9 cellular contexts compared by ENCODE assay signal in genomic region chr6:44297063-44298038, GRCh38. TPM values are rescaled to one million over a fixed set of nuclear protein-coding genes. Genes with fewer than 3 reads are reported as not detected.
DNase-seq lines count a peak whose midpoint lies in the region; ATAC-seq and TF ChIP-seq lines count a peak whose summit lies in the region.
"Had no signal": no experiment of that assay in that cellular context is flagged by ENCODE, and none has a peak within 500 bp of the region (broad histone marks: within the 10 kb centered on the region; RNA-seq: fewer than 3 reads in every experiment).

No MANE protein-coding gene starts in this region.

- H3K4me3 ChIP-seq in Caco-2 (ENCODE audit: low read depth, low read length) (peak overlapping the region; percentile 49), stomach (peak overlapping the region; percentile 41 to 59 (median 52))

- H3K4me1 Mint-ChIP-seq in Caco-2 (ENCODE audit: low read depth, unreplicated experiment) (peaks cover 7% of the 10 kb centered on the region), naive B cell (peaks cover 10 to 20% (median 18%) of the 10 kb centered on the region in 3 donors)

- DNase-seq in Caco-2, result peak in 1 of 2 experiments; percentile 54
- peak; percentile 34 for DNase-seq in NCI-H1105 treated with DMSO at 0.1 percent for 48 hours (lab: John Stamatoyannopoulos, UW)
- DNase-seq in activated T-cell treated with anti-CD3 and anti-CD28 coated beads for 24 hours (ENCODE audit: low read depth), result peak; percentile 39
- peak; percentile 26 to 41 for DNase-seq in erythroblast (lab: John Stamatoyannopoulos, UW)
- DNase-seq in naive B cell, result peak; percentile 35
- DNase-seq in stomach, result peak; percentile 39
- no peak for DNase-seq in NCI-H2107 (lab: John Stamatoyannopoulos, UW)

- H3K27ac ChIP-seq in stomach, result peak overlapping the region in 1 of 5 donors; percentile 18

- no peaks in the 10 kb centered on the region for H3K9me3 ChIP-seq in Caco-2
- H3K9me3 ChIP-seq in stomach, result no peaks in the 10 kb centered on the region

- H3K36me3 ChIP-seq in Caco-2 (ENCODE audit: control insufficient read depth, insufficient read depth, low read length) (no peaks in the 10 kb centered on the region), stomach (peaks cover 22 to 28% (median 24%) of the 10 kb centered on the region in 4 donors)

- H3K4me1 ChIP-seq in Caco-2 (peaks cover 9% of the 10 kb centered on the region; the same call in 1 of the 2 replicates), stomach (peaks cover 14 to 18% (median 17%) of the 10 kb centered on the region in 4 donors)

- no TSS peak for BruUV-seq in Caco-2 (replicated peaks; lab: Mats Ljungman, UMichigan)

- TF ChIP-seq POLR2A in erythroblast (IDR thresholded peaks at IDR 0.05; ENCODE audit: low read length), result peak; percentile 29
- no peak for TF ChIP-seq POLR2A in stomach (IDR thresholded peaks at IDR 0.05)

- ATAC-seq in naive B cell (ENCODE audit: low read depth in 2 of 2) (peak; percentile 86 to 91), HG02970 (IDR thresholded peaks at IDR 0.05; ENCODE audit: low FRiP score, unreplicated experiment) (no peak)

- CTCF ChIA-PET in Caco-2 (lab: Charles Lee), result interaction anchor here (0.6 to 2.8 kb wide), 5 partner anchors 8 to 47 kb away, joined by 3 to 13 read pairs (median 8); partner anchors contain the start of gene AARS2

- no peak overlapping the region for H3K27ac Mint-ChIP-seq in Caco-2 (ENCODE audit: unreplicated experiment)
- H3K27ac Mint-ChIP-seq in naive B cell, result peak overlapping the region in 2 of 6 donors; percentile 47 to 74

- intact Hi-C loops in Caco-2 (cut with micrococcal nuclease; ENCODE audit: unreplicated experiment), result no loop called here
- intact Hi-C loops in stomach (cut with DNase I; ENCODE audit: low total_unique reads), result no loop called here

- no peaks in the 10 kb centered on the region for H3K9me3 Mint-ChIP-seq in Caco-2 (ENCODE audit: unreplicated experiment)
- H3K9me3 Mint-ChIP-seq in naive B cell, result peaks cover 0 to 3% (median 0%) of the 10 kb centered on the region in 7 donors

- TF ChIP-seq CTCF in Caco-2 (IDR thresholded peaks at IDR 0.05; ENCODE audit: insufficient read depth in 1 of 2, low read depth in 1 of 2, low read length in 1 of 2, severe bottlenecking in 1 of 2, unreplicated experiment in 1 of 2), result no peak
- no peak for TF ChIP-seq CTCF in stomach (IDR thresholded peaks at IDR 0.05)

- H3K4me3 Mint-ChIP-seq in Caco-2 (ENCODE audit: unreplicated experiment) (peak overlapping the region; percentile 66), naive B cell (peak overlapping the region in 7 of 8 donors; percentile 42 to 80 (median 58))

- POLR2A ChIA-PET in Caco-2 (lab: Charles Lee), result interaction anchor here (0.5 to 0.6 kb wide), 3 partner anchors 13 to 131 kb away, joined by 3 to 4 read pairs (median 3); no protein-coding TSS in a partner anchor

- no peak for TF ChIP-seq EP300 in stomach (IDR thresholded peaks at IDR 0.05)

- peaks cover 22% of the 10 kb centered on the region for H3K36me3 Mint-ChIP-seq in Caco-2 (ENCODE audit: insufficient read depth, unreplicated experiment)
- peaks cover 0 to 26% of the 10 kb centered on the region in 2 donors for H3K36me3 Mint-ChIP-seq in naive B cell

- WGBS in stomach, 5 donors, result 1 to 2% (median 2%) methylated on average over 20 to 86 of the region's 86 CpGs

- peaks cover 4% of the 10 kb centered on the region; the same call in 1 of the 2 replicates for H3K27me3 ChIP-seq in Caco-2 (replicated peaks; ENCODE audit: control insufficient read depth, insufficient read depth, low read length)
- peaks cover 7 to 64% (median 49%) of the 10 kb centered on the region in 3 donors for H3K27me3 ChIP-seq in stomach

- H3K27me3 Mint-ChIP-seq in Caco-2 (ENCODE audit: insufficient read depth, unreplicated experiment), result peaks cover 12% of the 10 kb centered on the region
- H3K27me3 Mint-ChIP-seq in naive B cell, result peaks cover 33 to 55% (median 43%) of the 10 kb centered on the region in 3 donors

RNA-seq across cellular contexts. Expression of gene AARS2, which starts 15.8 kb away (rescaled TPM):
- total RNA-seq in Caco-2 (2022) (18.8 and 20.5 TPM in 2 replicates), stomach (10 to 100 TPM in 2 of 5 donors, 1 to 10 TPM in 3; 6.4 to 19.3 (median 8.0) TPM)
- polyA plus RNA-seq in naive B cell (ENCODE audit: low read depth in 6 of 6) (10 to 100 TPM in 1 of 6 donors, 1 to 10 TPM in 5; 5.6 to 12.8 (median 7.8) TPM), stomach (1 to 10 TPM; 2.9 to 4.2 (median 3.1) TPM)

RNA-seq across cellular contexts. Expression of gene TMEM151B, which starts 27.1 kb away (rescaled TPM):
- total RNA-seq in Caco-2 (2022), result not detected in 2 replicates
- polyA plus RNA-seq in naive B cell (ENCODE audit: low read depth in 6 of 6), result not detected
- under 1 TPM in 2 of 5 donors, not detected in 3; 0.18 to 0.29 TPM for total RNA-seq in stomach
- polyA plus RNA-seq in stomach, result under 1 TPM in 2 of 3 donors, not detected in 1; 0.12 to 0.28 TPM
- total RNA-seq: renal cortical epithelial cell had no signal

RNA-seq across cellular contexts. Expression of gene NFKBIE, which starts 32.0 kb away (rescaled TPM):
- 8.4 and 10.1 TPM in 2 replicates for total RNA-seq in Caco-2 (2022)
- polyA plus RNA-seq in naive B cell (ENCODE audit: low read depth in 6 of 6), result 10 to 100 TPM; 22.1 to 30.8 (median 27.9) TPM
- 10 to 100 TPM in 1 of 5 donors, 1 to 10 TPM in 1, under 1 TPM in 1, not detected in 2; 0.89 to 23.5 (median 3.5) TPM for total RNA-seq in stomach
- polyA plus RNA-seq in stomach, result 10 to 100 TPM in 2 of 3 donors, 1 to 10 TPM in 1; 9.9 to 14.2 (median 10.6) TPM

RNA-seq across cellular contexts. Expression of gene SLC35B2, which starts 40.0 kb away (rescaled TPM):
- total RNA-seq in Caco-2 (2022), result 44.6 and 44.8 TPM in 2 replicates
- 10 to 100 TPM; 24.2 to 38.6 (median 27.2) TPM for polyA plus RNA-seq in naive B cell (ENCODE audit: low read depth in 6 of 6)
- 10 to 100 TPM in 4 of 5 donors, 1 to 10 TPM in 1; 1.4 to 60.1 (median 27.0) TPM for total RNA-seq in stomach
- polyA plus RNA-seq in stomach, result 10 to 100 TPM in 2 of 3 donors, 1 to 10 TPM in 1; 7.3 to 17.2 (median 16.6) TPM

RNA-seq across cellular contexts. Expression of gene SPATS1, which starts 45.1 kb away (rescaled TPM):
- total RNA-seq in Caco-2 (2022), result not detected in 2 replicates
- not detected for polyA plus RNA-seq in naive B cell (ENCODE audit: low read depth in 6 of 6)
- total RNA-seq in stomach, result not detected
- not detected for polyA plus RNA-seq in stomach
- total RNA-seq: renal cortical epithelial cell had no signal
